In genomic region chr2:216370961-216371633, GRCh38 we compare ENCODE assay signal across 9 cellular contexts. TPM values are rescaled to one million over a fixed set of nuclear protein-coding genes. Genes with fewer than 3 reads are reported as not detected.
A peak's percentile ranks its signal among the peaks of the same experiment; 100 is the strongest.
DNase-seq lines count a peak whose midpoint lies in the region; ATAC-seq and TF ChIP-seq lines count a peak whose summit lies in the region.
"Had no signal": no experiment of that assay in that cellular context is flagged by ENCODE, and none has a peak within 500 bp of the region (broad histone marks: within the 10 kb centered on the region; RNA-seq: fewer than 3 reads in every experiment).

No MANE protein-coding gene starts in this region.

- H3K27me3 ChIP-seq in cardiac muscle cell: peaks cover 68% of the 10 kb centered on the region
- H3K27me3 ChIP-seq in iPS-20b (ENCODE audit: insufficient read depth, low read length): peaks cover 59% of the 10 kb centered on the region
- no peaks in the 10 kb centered on the region for H3K27me3 ChIP-seq in testis

- H3K36me3 ChIP-seq in cardiac muscle cell (no peaks in the 10 kb centered on the region), iPS-20b (ENCODE audit: insufficient read depth, low read depth, low read length) (no peaks in the 10 kb centered on the region), testis (ENCODE audit: low read depth, missing control alignments) (no peaks in the 10 kb centered on the region)

- no peaks in the 10 kb centered on the region for H3K9me3 ChIP-seq in cardiac muscle cell (ENCODE audit: low read depth)
- H3K9me3 ChIP-seq in iPS-20b (ENCODE audit: insufficient read depth, low read depth, low read length): no peaks in the 10 kb centered on the region
- H3K9me3 ChIP-seq in testis: no peaks in the 10 kb centered on the region

- intact Hi-C loops in left ventricle myocardium superior (cut with micrococcal nuclease): no loop called here
- intact Hi-C loops in testis (cut with DNase I; ENCODE audit: low total_unique reads): no loop called here

- no peak overlapping the region for H3K27ac Mint-ChIP-seq in activated naive CD8-positive, alpha-beta T cell treated with anti-CD3 and anti-CD28 coated beads for 36 hours
- H3K27ac Mint-ChIP-seq in activated CD4-positive, alpha-beta T cell treated with anti-CD3 and anti-CD28 coated beads, Interleukin-2, amount 10 ng/mL, durations not matched to agents 7 days and 5 days: no peak overlapping the region
- H3K27ac Mint-ChIP-seq: activated CD8-positive, alpha-beta memory T cell treated with anti-CD3 and anti-CD28 coated beads, Interleukin-2, amount 10 ng/mL, durations not matched to agents 7 days and 5 days had no signal

- no peak for TF ChIP-seq CTCF in cardiac muscle cell (IDR thresholded peaks at IDR 0.05; ENCODE audit: low read depth, low read length)
- TF ChIP-seq CTCF in testis (IDR thresholded peaks at IDR 0.05): no peak

- peaks cover 12% of the 10 kb centered on the region for H3K4me1 Mint-ChIP-seq in activated naive CD8-positive, alpha-beta T cell treated with anti-CD3 and anti-CD28 coated beads for 36 hours
- peaks cover 13% of the 10 kb centered on the region for H3K4me1 Mint-ChIP-seq in activated CD4-positive, alpha-beta T cell treated with anti-CD3 and anti-CD28 coated beads, Interleukin-2, amount 10 ng/mL, durations not matched to agents 7 days and 5 days

- WGBS in testis, 2 donors: 1% methylated on average over 19 to 45 of the region's 45 CpGs

- TF ChIP-seq POLR2A in testis (IDR thresholded peaks at IDR 0.05): no peak

- H3K36me3 Mint-ChIP-seq in activated naive CD8-positive, alpha-beta T cell treated with anti-CD3 and anti-CD28 coated beads for 36 hours: no peaks in the 10 kb centered on the region
- no peaks in the 10 kb centered on the region for H3K36me3 Mint-ChIP-seq in activated CD4-positive, alpha-beta T cell treated with anti-CD3 and anti-CD28 coated beads, Interleukin-2, amount 10 ng/mL, durations not matched to agents 7 days and 5 days (ENCODE audit: low read depth)
- H3K36me3 Mint-ChIP-seq: activated CD8-positive, alpha-beta memory T cell treated with anti-CD3 and anti-CD28 coated beads, Interleukin-2, amount 10 ng/mL, durations not matched to agents 7 days and 5 days had no signal

- H3K4me3 Mint-ChIP-seq in activated naive CD8-positive, alpha-beta T cell treated with anti-CD3 and anti-CD28 coated beads for 36 hours: peak overlapping the region; percentile 26
- no peak overlapping the region for H3K4me3 Mint-ChIP-seq in activated CD4-positive, alpha-beta T cell treated with anti-CD3 and anti-CD28 coated beads, Interleukin-2, amount 10 ng/mL, durations not matched to agents 7 days and 5 days
- H3K4me3 Mint-ChIP-seq: activated CD8-positive, alpha-beta memory T cell treated with anti-CD3 and anti-CD28 coated beads, Interleukin-2, amount 10 ng/mL, durations not matched to agents 7 days and 5 days had no signal

- H3K27me3 Mint-ChIP-seq in activated naive CD8-positive, alpha-beta T cell treated with anti-CD3 and anti-CD28 coated beads for 36 hours: peaks cover 60% of the 10 kb centered on the region
- peaks cover 68% of the 10 kb centered on the region for H3K27me3 Mint-ChIP-seq in activated CD4-positive, alpha-beta T cell treated with anti-CD3 and anti-CD28 coated beads, Interleukin-2, amount 10 ng/mL, durations not matched to agents 7 days and 5 days

- H3K9ac ChIP-seq in iPS-20b (ENCODE audit: low read depth, low read length): peak overlapping the region; percentile 42; the same call in 1 of the 2 replicates

- H3K4me3 ChIP-seq in cardiac muscle cell: peak overlapping the region; percentile 24
- peak overlapping the region; percentile 84 for H3K4me3 ChIP-seq in iPS-20b (ENCODE audit: low read length)
- H3K4me3 ChIP-seq in testis: peak overlapping the region; percentile 31 to 47

- CTCF ChIA-PET in activated CD4-positive, alpha-beta T cell treated with anti-CD3 and anti-CD28 coated beads, Interleukin-2, amount 10 ng/mL, durations not matched to agents 7 days and 5 days (lab: Charles Lee): no interaction called here

- ATAC-seq in left ventricle myocardium superior: no peak
- ATAC-seq in GM18870 (IDR thresholded peaks at IDR 0.05; ENCODE audit: unreplicated experiment): no peak

- DNase-seq in cardiac muscle cell (ENCODE audit: low read depth in 1 of 2, low spot score in 1 of 2) (peak in 1 of 2 donors; percentile 38), left ventricle myocardium superior (no peak), testis (no peak), activated T-cell treated with anti-CD3 and anti-CD28 coated beads for 4 hours (no peak)
- DNase-seq in activated naive CD8-positive, alpha-beta T cell treated with anti-CD3 and anti-CD28 coated beads for 36 hours: no peak
- DNase-seq in activated CD4-positive, alpha-beta T cell treated with anti-CD3 and anti-CD28 coated beads, Interleukin-2, amount 10 ng/mL, durations not matched to agents 7 days and 5 days: no peak
- DNase-seq: activated CD8-positive, alpha-beta memory T cell treated with anti-CD3 and anti-CD28 coated beads, Interleukin-2, amount 10 ng/mL, durations not matched to agents 7 days and 5 days had no signal

- H3K27ac ChIP-seq in cardiac muscle cell (no peak overlapping the region), iPS-20b (ENCODE audit: low read length) (no peak overlapping the region), testis (no peak overlapping the region)

- H3K4me1 ChIP-seq in cardiac muscle cell (ENCODE audit: low read depth) (peaks cover 4% of the 10 kb centered on the region), iPS-20b (ENCODE audit: insufficient read depth, low read length) (peaks cover 21% of the 10 kb centered on the region), testis (peaks cover 13% of the 10 kb centered on the region)

- POLR2A ChIA-PET in activated CD4-positive, alpha-beta T cell treated with anti-CD3 and anti-CD28 coated beads, Interleukin-2, amount 10 ng/mL, durations not matched to agents 7 days and 5 days (lab: Charles Lee): no interaction called here

- peaks cover 1% of the 10 kb centered on the region for H3K9me3 Mint-ChIP-seq in activated naive CD8-positive, alpha-beta T cell treated with anti-CD3 and anti-CD28 coated beads for 36 hours
- no peaks in the 10 kb centered on the region for H3K9me3 Mint-ChIP-seq in activated CD4-positive, alpha-beta T cell treated with anti-CD3 and anti-CD28 coated beads, Interleukin-2, amount 10 ng/mL, durations not matched to agents 7 days and 5 days

RNA-seq across cellular contexts. Expression of gene MARCHF4, which starts 1.2 kb away (rescaled TPM):
- total RNA-seq in cardiac muscle cell: not detected in 2 replicates
- not detected in 2 replicates for polyA plus RNA-seq in cardiac muscle cell
- not detected for total RNA-seq in left ventricle myocardium superior
- not detected for total RNA-seq in activated naive CD8-positive, alpha-beta T cell treated with anti-CD3 and anti-CD28 coated beads for 36 hours
- total RNA-seq in testis: under 1 TPM; 0.12 to 0.16 TPM
- 0.09 TPM for polyA plus RNA-seq in testis (ENCODE audit: insufficient read depth, low read depth, low replicate concordance)
- not detected for total RNA-seq in activated CD4-positive, alpha-beta T cell treated with anti-CD3 and anti-CD28 coated beads, Interleukin-2, amount 10 ng/mL, durations not matched to agents 7 days and 5 days
- total RNA-seq: activated CD8-positive, alpha-beta memory T cell treated with anti-CD3 and anti-CD28 coated beads, Interleukin-2, amount 10 ng/mL, durations not matched to agents 7 days and 5 days had no signal

RNA-seq across cellular contexts. Expression of gene SMARCAL1, which starts 41.2 kb away (rescaled TPM):
- 19.4 and 28.7 TPM in 2 replicates for total RNA-seq in cardiac muscle cell
- 19.2 and 24.4 TPM in 2 replicates for polyA plus RNA-seq in cardiac muscle cell
- total RNA-seq in left ventricle myocardium superior: 9.8 TPM
- total RNA-seq in activated naive CD8-positive, alpha-beta T cell treated with anti-CD3 and anti-CD28 coated beads for 36 hours: 10 to 100 TPM; 22.4 to 25.3 TPM
- total RNA-seq in testis: 10 to 100 TPM; 39.1 to 50.2 TPM
- 27.3 TPM for polyA plus RNA-seq in testis (ENCODE audit: insufficient read depth, low read depth, low replicate concordance)
- 10 to 100 TPM; 27.5 to 28.7 TPM for total RNA-seq in activated CD4-positive, alpha-beta T cell treated with anti-CD3 and anti-CD28 coated beads, Interleukin-2, amount 10 ng/mL, durations not matched to agents 7 days and 5 days

Comparison
In these comparisons a context has a peak if more than half of its experiments do, and no peak if none do; other contexts are left out.
1. H3K4me3 ChIP-seq: peak in every context shown above with its lines; median percentile 84 in iPS-20b; 39 in testis; 24 in cardiac muscle cell.